12 cellular contexts compared by ENCODE assay signal in genomic region chr1:45979074-45979777, GRCh38.
DNase-seq lines count a peak whose midpoint lies in the region; ATAC-seq and TF ChIP-seq lines count a peak whose summit lies in the region.
"Had no signal": no experiment of that assay in that cellular context is flagged by ENCODE, and none has a peak within 500 bp of the region (broad histone marks: within the 10 kb centered on the region; RNA-seq: fewer than 3 reads in every experiment).

No MANE protein-coding gene starts in this region.

- H3K27ac Mint-ChIP-seq in activated CD4-positive, alpha-beta memory T cell treated with anti-CD3 and anti-CD28 coated beads for 36 hours = no peak overlapping the region

- intact Hi-C loops in adrenal gland (cut with DNase I) = no loop called here
- intact Hi-C loops in activated CD4-positive, alpha-beta memory T cell treated with anti-CD3 and anti-CD28 coated beads for 36 hours (cut with micrococcal nuclease) = no loop called here

- no peak overlapping the region for H3K4me3 Mint-ChIP-seq in activated CD4-positive, alpha-beta memory T cell treated with anti-CD3 and anti-CD28 coated beads for 36 hours
- H3K4me3 Mint-ChIP-seq: stimulated activated naive CD8-positive, alpha-beta T cell treated with anti-CD3 and anti-CD28 coated beads, Interleukin-15, amount 100 ng/mL, for 72 hours had no signal

- H3K4me3 ChIP-seq in adrenal gland = no peak overlapping the region
- H3K4me3 ChIP-seq: BLaER1 treated with 17β-estradiol and CSF1 and Interleukin-3, amounts not matched to agents 10 nM and 100 nM had no signal

- DNase-seq in DMS153 (lab: John Stamatoyannopoulos, UW) = peak; percentile 100
- peak; percentile 85 to 94 for DNase-seq in NCI-H2081 (lab: John Stamatoyannopoulos, UW)
- no peak for DNase-seq in adrenal gland
- DNase-seq in lung microvascular endothelial cell (ENCODE audit: low read depth in 2 of 2) = peak; percentile 10 to 43
- no peak for DNase-seq in activated CD4-positive, alpha-beta memory T cell treated with anti-CD3 and anti-CD28 coated beads for 36 hours
- DNase-seq in stimulated activated CD4-positive, alpha-beta T cell treated with anti-CD3 and anti-CD28 coated beads, Interleukin-4, amount 100 ng/mL, for 4 hours = no peak
- DNase-seq: stimulated activated CD4-positive, alpha-beta T cell treated with anti-CD3 and anti-CD28 coated beads, Interleukin-12 subunit alpha, Interleukin-12 subunit beta, amount 100 ng/mL, for 4 hours; stimulated activated naive CD8-positive, alpha-beta T cell treated with anti-CD3 and anti-CD28 coated beads, Interleukin-15, amount 100 ng/mL, for 72 hours had no signal

- no peaks in the 10 kb centered on the region for H3K36me3 ChIP-seq in adrenal gland (replicated peaks in 1 of 2)

- no peaks in the 10 kb centered on the region for H3K9me3 ChIP-seq in adrenal gland (replicated peaks in 1 of 3)

- H3K4me1 Mint-ChIP-seq in activated CD4-positive, alpha-beta memory T cell treated with anti-CD3 and anti-CD28 coated beads for 36 hours (ENCODE audit: low read depth) = no peaks in the 10 kb centered on the region
- H3K4me1 Mint-ChIP-seq: stimulated activated naive CD8-positive, alpha-beta T cell treated with anti-CD3 and anti-CD28 coated beads, Interleukin-15, amount 100 ng/mL, for 72 hours had no signal

- ATAC-seq in HG02981 (IDR thresholded peaks at IDR 0.05; ENCODE audit: unreplicated experiment) (no peak), GM18870 (IDR thresholded peaks at IDR 0.05; ENCODE audit: unreplicated experiment) (no peak)
- ATAC-seq: SK-N-SH treated with all-trans-retinoic acid at 6 μM for 48 hours; stimulated activated naive CD8-positive, alpha-beta T cell treated with anti-CD3 and anti-CD28 coated beads, Interleukin-15, amount 100 ng/mL, for 72 hours had no signal

- POLR2A ChIA-PET in activated CD4-positive, alpha-beta memory T cell treated with anti-CD3 and anti-CD28 coated beads for 36 hours (lab: Charles Lee) = no interaction called here

- CTCF ChIA-PET in activated CD4-positive, alpha-beta memory T cell treated with anti-CD3 and anti-CD28 coated beads for 36 hours (lab: Charles Lee) = interaction anchor here (0.8 kb wide), 1 partner anchor 244 kb away, joined by 3 read pairs; no protein-coding TSS in a partner anchor

- peaks cover 3% of the 10 kb centered on the region for H3K36me3 Mint-ChIP-seq in activated CD4-positive, alpha-beta memory T cell treated with anti-CD3 and anti-CD28 coated beads for 36 hours

- peaks cover 4% of the 10 kb centered on the region for H3K9me3 Mint-ChIP-seq in activated CD4-positive, alpha-beta memory T cell treated with anti-CD3 and anti-CD28 coated beads for 36 hours
- H3K9me3 Mint-ChIP-seq: stimulated activated naive CD8-positive, alpha-beta T cell treated with anti-CD3 and anti-CD28 coated beads, Interleukin-15, amount 100 ng/mL, for 72 hours had no signal

- H3K27me3 Mint-ChIP-seq in activated CD4-positive, alpha-beta memory T cell treated with anti-CD3 and anti-CD28 coated beads for 36 hours = no peaks in the 10 kb centered on the region
- H3K27me3 Mint-ChIP-seq: stimulated activated naive CD8-positive, alpha-beta T cell treated with anti-CD3 and anti-CD28 coated beads, Interleukin-15, amount 100 ng/mL, for 72 hours had no signal

- 20 to 50% (median 24%) methylated on average over 2 of the region's 2 CpGs for WGBS in adrenal gland, 4 donors

- no peaks in the 10 kb centered on the region for H3K27me3 ChIP-seq in adrenal gland
- H3K27me3 ChIP-seq: BLaER1 treated with 17β-estradiol and CSF1 and Interleukin-3, amounts not matched to agents 10 nM and 100 nM had no signal

- no peak for TF ChIP-seq POLR2A in adrenal gland (IDR thresholded peaks at IDR 0.05)

- no peak for TF ChIP-seq CTCF in adrenal gland (IDR thresholded peaks at IDR 0.05)

- peaks cover 0 to 7% of the 10 kb centered on the region in 2 donors for H3K4me1 ChIP-seq in adrenal gland (replicated peaks in 1 of 2)
- H3K4me1 ChIP-seq: BLaER1 treated with 17β-estradiol and CSF1 and Interleukin-3, amounts not matched to agents 10 nM and 100 nM had no signal

- peak overlapping the region in 3 of 5 donors; percentile 16 to 47 (median 42) for H3K27ac ChIP-seq in adrenal gland
- H3K27ac ChIP-seq: BLaER1 treated with 17β-estradiol and CSF1 and Interleukin-3, amounts not matched to agents 10 nM and 100 nM had no signal

Comparison
In these comparisons a context has a peak if more than half of its experiments do, and no peak if none do; other contexts are left out.
1. DNase-seq: peak in DMS153 (single experiment), NCI-H2081 (2 of 2) and lung microvascular endothelial cell (2 of 2); none in adrenal gland (0 of 7), activated CD4-positive, alpha-beta memory T cell treated with anti-CD3 and anti-CD28 coated beads for 36 hours (single experiment) and stimulated activated CD4-positive, alpha-beta T cell treated with anti-CD3 and anti-CD28 coated beads, Interleukin-4, amount 100 ng/mL, for 4 hours (0 of 2).